Comparison of ENCODE assay signal across 9 cellular contexts in genomic region chr17:66676421-66676820, GRCh38.
DNase-seq lines count a peak whose midpoint lies in the region; FAIRE-seq and TF ChIP-seq lines count a peak whose summit lies in the region.
"Had no signal": no experiment of that assay in that cellular context is flagged by ENCODE, and none has a peak within 500 bp of the region (broad histone marks: within the 10 kb centered on the region; RNA-seq: fewer than 3 reads in every experiment).

No MANE protein-coding gene starts in this region.

- H3K4me1 ChIP-seq in PC-9 (replicated peaks; ENCODE audit: insufficient read depth) (peaks cover 63% of the 10 kb centered on the region), kidney (ENCODE audit: control insufficient read depth in 1 of 2, insufficient read depth in 1 of 2, low read depth in 1 of 2, low read length in 2 of 2) (peaks cover 2 to 9% of the 10 kb centered on the region in 2 donors), thymus (ENCODE audit: control insufficient read depth, insufficient read depth, low read length) (no peaks in the 10 kb centered on the region)

- intact Hi-C loops in PC-9 (cut with micrococcal nuclease; ENCODE audit: unreplicated experiment): no loop called here
- intact Hi-C loops in kidney (cut with DNase I): no loop called here

- POLR2A ChIA-PET in PC-9 (lab: Charles Lee; ENCODE audit: unreplicated experiment): interaction anchor here (0.5 to 0.6 kb wide), 2 partner anchors 15 to 275 kb away, joined by 4 to 5 read pairs; no protein-coding TSS in a partner anchor

- H3K9me2 ChIP-seq in PC-9 (ENCODE audit: insufficient read depth): no peaks in the 10 kb centered on the region

- DNase-seq in SIG-M5 treated with dmso at 0.1 percent for 504 hours (lab: John Stamatoyannopoulos, UW; ENCODE audit: unreplicated experiment) (peak; percentile 83), SIG-M5 (lab: John Stamatoyannopoulos, UW) (no peak), PC-9 (peak; percentile 89 to 95), kidney (peak; percentile 84), cortex of kidney (lab: John Stamatoyannopoulos, UW) (no peak), GM19238 (ENCODE audit: insufficient read length, low spot score) (no peak), NCI-H1105 (lab: John Stamatoyannopoulos, UW) (no peak)

- H3F3A ChIP-seq in PC-9 (ENCODE audit: insufficient read depth, low read depth): peaks cover 41% of the 10 kb centered on the region

- peak overlapping the region; percentile 87 for H3K4me2 ChIP-seq in PC-9

- peak overlapping the region; percentile 44; the same call in 1 of the 2 replicates for H3K4me3 ChIP-seq in PC-9
- no peak overlapping the region for H3K4me3 ChIP-seq in kidney (ENCODE audit: low read length in 2 of 2)
- no peak overlapping the region for H3K4me3 ChIP-seq in thymus (ENCODE audit: low read length)

- H3K27me3 ChIP-seq in PC-9 (ENCODE audit: insufficient read depth, low read depth) (no peaks in the 10 kb centered on the region), thymus (ENCODE audit: control insufficient read depth, insufficient read depth) (no peaks in the 10 kb centered on the region)

- H4K20me1 ChIP-seq in PC-9 (ENCODE audit: insufficient read depth): no peaks in the 10 kb centered on the region

- no peak for FAIRE-seq in kidney (lab: Jason Lieb, UNC)
- FAIRE-seq: astrocyte had no signal

- 0 out of 2 replicates have a peak, but pooled peaks cover 10% of the 10 kb centered on the region for H3K79me2 ChIP-seq in PC-9 (ENCODE audit: low read depth)

- H3K9ac ChIP-seq in kidney (ENCODE audit: low read length in 2 of 2): no peak overlapping the region

- no TSS peak for BruUV-seq in PC-9 (replicated peaks; lab: Mats Ljungman, UMichigan)

- H3K36me3 ChIP-seq in PC-9 (ENCODE audit: low read depth): no peaks in the 10 kb centered on the region
- H3K36me3 ChIP-seq in kidney (ENCODE audit: control insufficient read depth in 1 of 2, insufficient read depth in 2 of 2, low read length in 2 of 2): no peaks in the 10 kb centered on the region
- H3K36me3 ChIP-seq in thymus (ENCODE audit: control insufficient read depth, insufficient read depth): no peaks in the 10 kb centered on the region

- H3K9me3 ChIP-seq in PC-9 (ENCODE audit: insufficient read depth, low read depth) (no peaks in the 10 kb centered on the region), kidney (ENCODE audit: control insufficient read depth in 1 of 2, low read length in 2 of 2) (no peaks in the 10 kb centered on the region), thymus (ENCODE audit: control insufficient read depth) (no peaks in the 10 kb centered on the region)

- WGBS in thymus: 92% methylated on average over 11 of the region's 11 CpGs

- H3K27ac ChIP-seq in PC-9 (peak overlapping the region; percentile 48; the same call in 1 of the 2 replicates), kidney (ENCODE audit: low read depth in 2 of 2, low read length in 2 of 2) (no peak overlapping the region), thymus (ENCODE audit: low read depth) (peak overlapping the region; percentile 61)

- CTCF ChIA-PET in PC-9 (lab: Charles Lee): no interaction called here

- TF ChIP-seq CTCF in PC-9 (conservative IDR thresholded peaks at IDR 0.05): no peak
- TF ChIP-seq CTCF in kidney (IDR thresholded peaks at IDR 0.05; ENCODE audit: borderline replicate concordance, extremely low read depth, insufficient read depth): no peak

- H2AFZ ChIP-seq in PC-9: no peak overlapping the region

Comparison
In these comparisons a context has a peak if more than half of its experiments do, and no peak if none do; other contexts are left out.
1. DNase-seq: peak in SIG-M5 treated with dmso at 0.1 percent for 504 hours (single experiment), PC-9 (2 of 2) and kidney (single experiment); none in SIG-M5 (single experiment), cortex of kidney (single experiment), GM19238 (single experiment) and NCI-H1105 (single experiment).
2. H3K27ac ChIP-seq: peak in PC-9 (single experiment) and thymus (single experiment); none in kidney (0 of 2).